9 cellular contexts compared by ENCODE assay signal in the genomic region with DNA sequence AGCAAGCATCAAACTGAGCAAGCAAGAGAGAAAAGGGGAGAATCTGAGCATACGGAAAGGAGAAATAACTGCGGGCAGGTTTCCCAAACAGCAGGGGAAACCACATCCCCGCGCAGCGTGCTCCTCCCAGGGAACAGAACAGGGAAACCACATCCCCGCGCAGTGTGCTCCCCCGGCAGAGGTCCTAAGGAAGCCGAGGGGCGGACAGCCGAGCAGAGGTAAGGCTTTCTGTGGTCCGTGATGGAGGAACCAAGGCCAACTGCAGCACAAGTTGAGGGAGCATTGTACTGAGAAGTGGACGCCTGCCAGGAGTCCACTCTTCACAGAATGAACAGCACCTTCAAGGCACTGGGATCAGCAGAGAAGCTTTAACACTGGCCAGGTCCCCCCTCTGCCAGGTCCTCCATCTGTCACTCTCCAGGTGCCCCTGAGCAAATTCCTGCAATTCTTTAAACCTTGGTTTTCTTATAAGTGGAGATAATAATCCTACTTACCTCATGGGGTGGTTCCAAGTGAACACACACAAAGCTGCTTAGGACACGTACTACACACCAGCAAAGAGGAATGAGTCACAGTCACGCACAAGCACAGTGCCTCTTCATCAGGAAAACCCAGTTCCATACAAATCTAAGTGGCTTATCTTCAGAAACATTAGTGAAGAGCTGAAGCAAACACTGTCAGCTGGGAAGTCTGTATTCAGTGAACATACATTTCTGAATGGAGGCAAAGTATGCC. TPM values are rescaled to one million over a fixed set of nuclear protein-coding genes. Genes with fewer than 3 reads are reported as not detected.
DNase-seq lines count a peak whose midpoint lies in the region; TF ChIP-seq lines count a peak whose summit lies in the region.
"Had no signal": no experiment of that assay in that cellular context is flagged by ENCODE, and none has a peak within 500 bp of the region (broad histone marks: within the 10 kb centered on the region; RNA-seq: fewer than 3 reads in every experiment).

No MANE protein-coding gene starts in this region.

- H3K9me3 ChIP-seq in SJCRH30 (replicated peaks), result no peaks in the 10 kb centered on the region

- no peak overlapping the region for H3K27ac ChIP-seq in SJCRH30

- H3K4me1 ChIP-seq in SJCRH30, result no peaks in the 10 kb centered on the region

- TF ChIP-seq POLR2A in NB4 (IDR thresholded peaks at IDR 0.05; ENCODE audit: extremely low read depth, insufficient read length), result no peak

- H3K4me3 ChIP-seq in NB4 (ENCODE audit: low read depth, low read length) (no peak overlapping the region), epithelial cell of proximal tubule (ENCODE audit: low read depth, low read length) (no peak overlapping the region), SJCRH30 (no peak overlapping the region)

- no peaks in the 10 kb centered on the region for H3K27me3 ChIP-seq in SJCRH30

- H3K36me3 ChIP-seq in SJCRH30, result no peaks in the 10 kb centered on the region; the same call in 1 of the 2 replicates

- no peak for TF ChIP-seq CTCF in NB4 (IDR thresholded peaks at IDR 0.05; ENCODE audit: low read depth, low read length)
- no peak for TF ChIP-seq CTCF in epithelial cell of proximal tubule (conservative IDR thresholded peaks at IDR 0.05; ENCODE audit: low read depth, low read length)

- DNase-seq in EL (peak; percentile 56), NB4 (ENCODE audit: low read depth) (peak; percentile 59), epithelial cell of proximal tubule (ENCODE audit: low read depth) (peak; percentile 89), renal cortical epithelial cell (ENCODE audit: low read depth) (peak; percentile 94), mesenteric fat pad (ENCODE audit: low spot score) (no peak), OCI-M2 (lab: John Stamatoyannopoulos, UW; ENCODE audit: unreplicated experiment) (no peak), SJCRH30 (no peak)
- DNase-seq: activated naive CD4-positive, alpha-beta T cell treated with Interleukin-2 at 50 U/mL for 16 hours; naive B cell had no signal

RNA-seq across cellular contexts. Expression of a gene that starts 23.0 kb away (rescaled TPM):
- total RNA-seq in epithelial cell of proximal tubule (192 and 195 TPM in 2 replicates), renal cortical epithelial cell (222 and 231 TPM in 2 replicates), mesenteric fat pad (240 TPM)
- total RNA-seq in SJCRH30 (2014; rRNA removed; shearing (Covaris generic)), result 62.1 and 62.6 TPM in 2 replicates

Comparison
In these comparisons a context has a peak if more than half of its experiments do, and no peak if none do; other contexts are left out.
1. DNase-seq: peak in EL (single experiment), NB4 (single experiment), epithelial cell of proximal tubule (single experiment) and renal cortical epithelial cell (single experiment); none in mesenteric fat pad (single experiment), OCI-M2 (single experiment) and SJCRH30 (0 of 2).